Comparison of ENCODE assay signal across 8 cellular contexts in the genomic region with DNA sequence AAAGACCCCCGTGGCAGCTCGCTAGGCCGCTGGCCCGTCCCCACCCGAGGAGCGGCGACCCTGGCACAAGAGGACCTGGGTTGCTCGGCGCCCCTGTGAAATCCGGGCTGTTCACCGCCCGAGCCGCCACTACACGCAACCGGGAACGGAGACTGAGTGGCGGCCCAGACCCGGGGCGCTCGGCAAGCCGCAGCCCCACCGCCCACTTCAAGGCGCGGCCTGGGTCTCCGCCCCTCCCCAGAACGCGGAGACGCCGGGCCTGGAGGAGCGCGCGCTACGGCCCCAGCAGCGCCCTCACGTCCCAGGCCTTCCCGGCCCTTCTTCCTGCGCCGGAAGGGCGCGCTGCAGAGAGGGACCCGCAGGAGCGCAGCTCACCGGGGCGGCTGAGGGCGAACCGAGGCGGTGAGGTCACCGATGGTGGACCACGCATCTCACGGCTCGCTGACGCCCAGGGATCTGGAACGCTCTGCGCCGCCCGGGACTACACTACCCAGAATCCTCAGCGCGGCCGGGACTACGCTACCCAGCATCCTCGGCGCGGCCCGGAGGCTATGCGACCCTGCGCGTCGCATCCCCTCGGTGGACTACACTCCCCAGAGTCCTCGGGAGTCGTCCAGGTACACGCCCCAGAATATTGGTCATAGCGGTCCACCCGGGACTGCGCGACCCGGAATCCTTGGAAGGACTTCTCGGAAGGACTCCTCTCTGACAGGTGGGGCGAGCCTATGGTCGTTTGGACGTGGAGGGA. TPM values are rescaled to one million over a fixed set of nuclear protein-coding genes. Genes with fewer than 3 reads are reported as not detected.
DNase-seq lines count a peak whose midpoint lies in the region; ATAC-seq and TF ChIP-seq lines count a peak whose summit lies in the region.

TSS of gene ZNF337 (minus strand) at position 470 of the 748 bp plus-strand sequence. CDS start 10,436 bp downstream, outside the sequence.

- H3K27ac ChIP-seq in trophoblast cell (ENCODE audit: low read depth, low read length) (peak within 1 kb of the TSS; percentile 91), transverse colon (peak within 1 kb of the TSS; percentile 79 to 93 (median 92))

- H3K36me3 ChIP-seq in adipocyte (ENCODE audit: control insufficient read depth, insufficient read depth, low read length, severe bottlenecking) (no peaks in the 10 kb centered on the region), trophoblast cell (ENCODE audit: control insufficient read depth in 1 of 2, insufficient read depth in 2 of 2, low read length in 2 of 2) (no peaks in the 10 kb centered on the region), transverse colon (no peaks in the 10 kb centered on the region)

- peaks cover 8% of the 10 kb centered on the region for H3K79me2 ChIP-seq in trophoblast cell (ENCODE audit: control insufficient read depth, insufficient read depth, low read length, poor library complexity)

- H3K9ac ChIP-seq in adipocyte (ENCODE audit: low read length) (peak within 1 kb of the TSS; percentile 98), trophoblast cell (ENCODE audit: low read length) (peak within 1 kb of the TSS; percentile 97)

- peak within 1 kb of the TSS; percentile 44 for H2AK5ac ChIP-seq in trophoblast cell (ENCODE audit: low read length)

- TF ChIP-seq EP300 in transverse colon (IDR thresholded peaks at IDR 0.05; ENCODE audit: low read depth): no peak

- H4K12ac ChIP-seq in trophoblast cell (ENCODE audit: low read depth, low read length): peak within 1 kb of the TSS; percentile 76

- peak within 1 kb of the TSS; percentile 95 for H4K8ac ChIP-seq in trophoblast cell (ENCODE audit: low read depth, low read length)

- peak within 1 kb of the TSS; percentile 84 for H2AFZ ChIP-seq in trophoblast cell (ENCODE audit: insufficient read depth, low read length, poor library complexity)

- intact Hi-C loops in cardiac septum (cut with DNase I): loop anchor here (5.0 kb wide), 2 partner anchors 74 to 171 kb away; partner anchors contain the start of gene NANP
- intact Hi-C loops in transverse colon (cut with DNase I; ENCODE audit: low total_unique reads): no loop called here

- H3K14ac ChIP-seq in trophoblast cell (ENCODE audit: low read length): peak within 1 kb of the TSS; percentile 97

- peak; percentile 92 for DNase-seq in NCI-H1436 (lab: John Stamatoyannopoulos, UW)
- peak; percentile 85 for DNase-seq in T follicular helper cell (ENCODE audit: low read depth)
- peak; percentile 97 for DNase-seq in adipocyte (ENCODE audit: low read depth)
- DNase-seq in cardiac septum (ENCODE audit: low spot score): peak; percentile 97
- peak; percentile 88 to 93 for DNase-seq in trophoblast cell
- peak; percentile 95 for DNase-seq in transverse colon

- H3K4me3 ChIP-seq in GM12875 (ENCODE audit: low read depth, low read length) (peak within 1 kb of the TSS; percentile 82), adipocyte (ENCODE audit: low read length) (peak within 1 kb of the TSS; percentile 95), trophoblast cell (ENCODE audit: low read depth, low read length) (peak within 1 kb of the TSS; percentile 94), transverse colon (peak within 1 kb of the TSS; percentile 46 to 91 (median 86))

- H4K91ac ChIP-seq in trophoblast cell (ENCODE audit: low read depth, low read length): peak within 1 kb of the TSS; percentile 91

- H2BK12ac ChIP-seq in trophoblast cell (ENCODE audit: low read length): no peak within 1 kb of the TSS

- peaks cover 9% of the 10 kb centered on the region for H3K79me1 ChIP-seq in trophoblast cell (ENCODE audit: low read length)

- peak within 1 kb of the TSS; percentile 88 for H2BK120ac ChIP-seq in trophoblast cell (ENCODE audit: insufficient read depth, low read length, poor library complexity)

- peak within 1 kb of the TSS; percentile 85 for H3K4me2 ChIP-seq in trophoblast cell (ENCODE audit: low read length)

- WGBS in trophoblast cell (ENCODE audit: extremely low coverage, insufficient coverage, insufficient read length): no CpG with 5 or more reads among the region's 81 CpGs
- 1% methylated on average over 56 of the region's 81 CpGs; no CpG with 5 or more reads in 1 of the 2 donors for WGBS in transverse colon (ENCODE audit: low coverage in 1 of 2), 2 donors

- TF ChIP-seq CTCF in GM12875 (IDR thresholded peaks at IDR 0.05; ENCODE audit: borderline replicate concordance, insufficient read depth, low read depth, low read length) (no peak), transverse colon (IDR thresholded peaks at IDR 0.05) (peak in 3 of 5 experiments; percentile 11 to 23 (median 20))

- peak; percentile 97 for ATAC-seq in HG02798 (IDR thresholded peaks at IDR 0.05; ENCODE audit: poor library complexity, unreplicated experiment)

- in situ Hi-C loops in transverse colon (cut with MboI; ENCODE audit: low pct_ligation_motif_present in 1 of 4, low pct_unique_long_range_greater_than_20kb in 1 of 4, low sequenced_read_pairs in 3 of 4): loop anchor here in 2 of 4 donors (10.0 to 25.0 kb wide), 2 partner anchors 72 to 166 kb away; partner anchors contain the start of gene NANP (in 1 of the 2)

- peaks cover 12% of the 10 kb centered on the region for H3K9me3 ChIP-seq in adipocyte (ENCODE audit: control insufficient read depth, low read length)
- H3K9me3 ChIP-seq in trophoblast cell (ENCODE audit: insufficient read depth, low read depth, low read length): no peaks in the 10 kb centered on the region
- H3K9me3 ChIP-seq in transverse colon: peaks cover 7 to 9% of the 10 kb centered on the region in 2 donors

- no peak within 1 kb of the TSS for H3K23ac ChIP-seq in trophoblast cell (ENCODE audit: low read length)

- peak; percentile 68 for TF ChIP-seq POLR2A in transverse colon (IDR thresholded peaks at IDR 0.05)

- peak within 1 kb of the TSS; percentile 83 for H2BK5ac ChIP-seq in trophoblast cell (ENCODE audit: low read depth, low read length, poor library complexity)

- peak within 1 kb of the TSS; percentile 87 for H3K4ac ChIP-seq in trophoblast cell (ENCODE audit: low read depth, low read length)

- peak within 1 kb of the TSS; percentile 96 for H3K18ac ChIP-seq in trophoblast cell (ENCODE audit: low read length)

- H3K4me1 ChIP-seq in adipocyte (ENCODE audit: control insufficient read depth, insufficient read depth, low read length) (peaks cover 4% of the 10 kb centered on the region), trophoblast cell (ENCODE audit: control insufficient read depth in 1 of 2, insufficient read depth in 2 of 2, low read length in 2 of 2) (peaks cover 0 to 3% of the 10 kb centered on the region in 2 experiments), transverse colon (peaks cover 8 to 15% (median 13%) of the 10 kb centered on the region in 4 donors)

- H3K27me3 ChIP-seq in adipocyte (replicated peaks; ENCODE audit: control insufficient read depth, insufficient read depth, low read length) (no peaks in the 10 kb centered on the region), trophoblast cell (ENCODE audit: insufficient read depth, low read length) (no peaks in the 10 kb centered on the region), transverse colon (no peaks in the 10 kb centered on the region)

RNA-seq across cellular contexts. Expression of gene ZNF337, which starts in this region (rescaled TPM):
- total RNA-seq in cardiac septum (9.3 TPM), transverse colon (10 to 100 TPM in 2 of 4 donors, 1 to 10 TPM in 2; 5.2 to 17.1 (median 11.0) TPM)
- polyA plus RNA-seq in trophoblast cell (2013): 4.6 and 5.1 TPM in 2 replicates

Comparison
In these comparisons a context has a peak if more than half of its experiments do, and no peak if none do; other contexts are left out.
1. Peak in every context shown above with its lines: DNase-seq, ATAC-seq, H3K4me3 ChIP-seq and H3K27ac ChIP-seq.